ENCODE assay signal across 13 cellular contexts in genomic region chr7:126696639-126697038, GRCh38.
A peak's percentile ranks its signal among the peaks of the same experiment; 100 is the strongest.
DNase-seq lines count a peak whose midpoint lies in the region; ATAC-seq and TF ChIP-seq lines count a peak whose summit lies in the region.
"Had no signal": no experiment of that assay in that cellular context is flagged by ENCODE, and none has a peak within 500 bp of the region (broad histone marks: within the 10 kb centered on the region; RNA-seq: fewer than 3 reads in every experiment).

No MANE protein-coding gene starts in this region.

- H3K27me3 ChIP-seq in GM23248 (replicated peaks; ENCODE audit: insufficient read depth), result no peaks in the 10 kb centered on the region
- H3K27me3 ChIP-seq: heart left ventricle, neutrophil had no signal

- no peaks in the 10 kb centered on the region for H4K20me1 ChIP-seq in GM23248 (ENCODE audit: insufficient read depth)

- in situ Hi-C loops in GM23248 (cut with MboI), result no loop called here

- H3K79me2 ChIP-seq in GM23248 (ENCODE audit: insufficient read depth), result no peaks in the 10 kb centered on the region

- no peak overlapping the region for H3K4me2 ChIP-seq in GM23248 (ENCODE audit: unreplicated experiment)

- no peak overlapping the region for H3K27ac ChIP-seq in GM23248
- H3K27ac ChIP-seq: heart left ventricle, neutrophil had no signal

- no peak overlapping the region for H3K9ac ChIP-seq in GM23248

- peaks cover 8% of the 10 kb centered on the region; the same call in 1 of the 2 replicates for H3F3A ChIP-seq in GM23248 (ENCODE audit: insufficient read depth)

- ATAC-seq in HG02571 (IDR thresholded peaks at IDR 0.05; ENCODE audit: unreplicated experiment) (peak; percentile 40), HG03442 (IDR thresholded peaks at IDR 0.05; ENCODE audit: unreplicated experiment) (peak; percentile 34)
- ATAC-seq: heart left ventricle had no signal

- 75 to 77% methylated on average over 4 of the region's 4 CpGs for WGBS in GM23248 (ENCODE audit: low coverage in 1 of 2, low lambda C conversion rate in 2 of 2, missing lambda C conversion rate in 2 of 2), 2 experiments

- TF ChIP-seq POLR2A in GM19099 (IDR thresholded peaks at IDR 0.05; ENCODE audit: extremely low read depth, insufficient read length, low read depth), result peak; percentile 12

- H3K4me3 ChIP-seq in GM23248, result no peak overlapping the region
- H3K4me3 ChIP-seq: heart left ventricle had no signal

- DNase-seq in CD1c-positive myeloid dendritic cell (ENCODE audit: extremely low spot score), result peak; percentile 64
- DNase-seq in NCI-H2107 treated with DMSO at 0.1 percent for 48 hours (lab: John Stamatoyannopoulos, UW; ENCODE audit: unreplicated experiment), result no peak
- no peak for DNase-seq in epidermal melanocyte (ENCODE audit: insufficient read length, low spot score)
- no peak for DNase-seq in GM23248
- no peak for DNase-seq in stimulated activated CD4-positive, alpha-beta T cell treated with anti-CD3 and anti-CD28 coated beads, Interleukin-1b, Interleukin-23, amount 100 ng/mL, for 48 hours
- DNase-seq: DMS 273 treated with DMSO at 0.1 percent for 48 hours, heart left ventricle, NCI-H510A treated with DMSO at 0.1 percent for 48 hours, SIG-M5 had no signal

- H2AFZ ChIP-seq in GM23248, result no peak overlapping the region

- H3K4me1 ChIP-seq in GM23248 (ENCODE audit: insufficient read depth), result peaks cover 9% of the 10 kb centered on the region

- H3K9me3 ChIP-seq in GM23248 (ENCODE audit: low read depth), result no peaks in the 10 kb centered on the region
- H3K9me3 ChIP-seq: heart left ventricle, neutrophil had no signal

- H3K36me3 ChIP-seq in GM23248 (ENCODE audit: low read depth), result no peaks in the 10 kb centered on the region
- H3K36me3 ChIP-seq: heart left ventricle, neutrophil had no signal

- no peaks in the 10 kb centered on the region for H3K9me2 ChIP-seq in GM23248 (ENCODE audit: insufficient read depth)
